Comparison of ENCODE assay signal across 22 cellular contexts in the genomic region with DNA sequence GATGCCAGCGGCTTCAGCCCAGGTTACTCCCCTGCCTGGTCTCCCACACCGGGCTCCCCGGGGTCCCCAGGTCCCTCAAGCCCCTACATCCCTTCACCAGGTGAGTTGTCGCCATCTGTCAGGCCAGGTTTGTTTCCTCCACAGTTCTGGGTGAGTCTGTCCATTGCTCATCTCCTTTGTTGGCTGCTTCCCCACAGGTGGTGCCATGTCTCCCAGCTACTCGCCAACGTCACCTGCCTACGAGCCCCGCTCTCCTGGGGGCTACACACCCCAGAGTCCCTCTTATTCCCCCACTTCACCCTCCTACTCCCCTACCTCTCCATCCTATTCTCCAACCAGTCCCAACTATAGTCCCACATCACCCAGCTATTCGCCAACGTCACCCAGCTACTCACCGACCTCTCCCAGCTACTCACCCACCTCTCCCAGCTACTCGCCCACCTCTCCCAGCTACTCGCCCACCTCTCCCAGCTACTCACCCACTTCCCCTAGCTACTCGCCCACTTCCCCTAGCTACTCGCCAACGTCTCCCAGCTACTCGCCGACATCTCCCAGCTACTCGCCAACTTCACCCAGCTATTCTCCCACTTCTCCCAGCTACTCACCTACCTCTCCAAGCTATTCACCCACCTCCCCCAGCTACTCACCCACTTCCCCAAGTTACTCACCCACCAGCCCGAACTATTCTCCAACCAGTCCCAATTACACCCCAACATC. TPM values are rescaled to one million over a fixed set of nuclear protein-coding genes. Genes with fewer than 3 reads are reported as not detected.
DNase-seq lines count a peak whose midpoint lies in the region; ATAC-seq and TF ChIP-seq lines count a peak whose summit lies in the region.
"Had no signal": no experiment of that assay in that cellular context is flagged by ENCODE, and none has a peak within 500 bp of the region (broad histone marks: within the 10 kb centered on the region; RNA-seq: fewer than 3 reads in every experiment).

No MANE protein-coding gene starts in this region.

- no peaks in the 10 kb centered on the region for H3K9me3 Mint-ChIP-seq in activated T-cell treated with anti-CD3 and anti-CD28 coated beads, Interleukin-2, amount 50 U/mL, for 24 hours
- no peaks in the 10 kb centered on the region for H3K9me3 Mint-ChIP-seq in stimulated activated naive CD8-positive, alpha-beta T cell treated with anti-CD3 and anti-CD28 coated beads, Interleukin-15, amount 100 ng/mL, for 72 hours
- H3K9me3 Mint-ChIP-seq: CD4-positive, alpha-beta memory T cell; HFFc6 had no signal

- H2BK120ac ChIP-seq in mesenchymal stem cell (ENCODE audit: low read depth, low read length), result no peak overlapping the region

- no peak overlapping the region for H3K14ac ChIP-seq in mesenchymal stem cell (ENCODE audit: low read length in 2 of 2)

- no peak overlapping the region for H2AK5ac ChIP-seq in mesenchymal stem cell (ENCODE audit: low read length, severe bottlenecking)

- no peaks in the 10 kb centered on the region for H3K27me3 ChIP-seq in fibroblast of lung (ENCODE audit: control insufficient read depth, insufficient read depth, low read length)
- H3K27me3 ChIP-seq in mesenchymal stem cell (ENCODE audit: control insufficient read depth in 1 of 2, insufficient read depth in 1 of 2, low read length in 2 of 2), result no peaks in the 10 kb centered on the region
- H3K27me3 ChIP-seq: BE2C had no signal

- no peaks in the 10 kb centered on the region for H3K9me3 ChIP-seq in T-helper 17 cell (ENCODE audit: control insufficient read depth, low read length, poor library complexity, severe bottlenecking)
- H3K9me3 ChIP-seq in fibroblast of lung (ENCODE audit: control insufficient read depth, insufficient read depth, low read depth, low read length), result no peaks in the 10 kb centered on the region
- no peaks in the 10 kb centered on the region for H3K9me3 ChIP-seq in mesenchymal stem cell (ENCODE audit: control insufficient read depth, low read length)
- H3K9me3 ChIP-seq: BE2C had no signal

- no peak overlapping the region for H3K23ac ChIP-seq in mesenchymal stem cell (ENCODE audit: low read length in 2 of 2)

- H3K79me1 ChIP-seq in mesenchymal stem cell (replicated peaks; ENCODE audit: low read length, poor library complexity, severe bottlenecking), result peaks cover 21% of the 10 kb centered on the region

- H3K27me3 Mint-ChIP-seq in activated T-cell treated with anti-CD3 and anti-CD28 coated beads, Interleukin-2, amount 50 U/mL, for 24 hours, result no peaks in the 10 kb centered on the region
- no peaks in the 10 kb centered on the region for H3K27me3 Mint-ChIP-seq in T-helper 17 cell
- H3K27me3 Mint-ChIP-seq in stimulated activated naive CD8-positive, alpha-beta T cell treated with anti-CD3 and anti-CD28 coated beads, Interleukin-15, amount 100 ng/mL, for 72 hours, result no peaks in the 10 kb centered on the region
- H3K27me3 Mint-ChIP-seq: CD4-positive, alpha-beta memory T cell had no signal

- no peak overlapping the region for H2BK15ac ChIP-seq in mesenchymal stem cell (ENCODE audit: low read depth, poor library complexity, severe bottlenecking)

- no peak overlapping the region for H3K4ac ChIP-seq in mesenchymal stem cell (ENCODE audit: low read depth in 1 of 2, low read length in 2 of 2)

- H2AFZ ChIP-seq in fibroblast of lung (ENCODE audit: low read length) (no peak overlapping the region), mesenchymal stem cell (ENCODE audit: low read depth, low read length) (no peak overlapping the region)

- H3K36me3 ChIP-seq in fibroblast of lung (ENCODE audit: control insufficient read depth, insufficient read depth, low read length), result peaks cover 40% of the 10 kb centered on the region
- H3K36me3 ChIP-seq in mesenchymal stem cell (ENCODE audit: control insufficient read depth in 1 of 2, insufficient read depth in 2 of 2, low read depth in 1 of 2, low read length in 2 of 2), result peaks cover 75 to 76% of the 10 kb centered on the region in 2 experiments

- ATAC-seq in T-helper 17 cell, result no peak
- ATAC-seq in stimulated activated naive CD8-positive, alpha-beta T cell treated with anti-CD3 and anti-CD28 coated beads, Interleukin-15, amount 100 ng/mL, for 72 hours, result peak; percentile 21
- ATAC-seq in GM21381 (IDR thresholded peaks at IDR 0.05; ENCODE audit: unreplicated experiment), result no peak
- ATAC-seq: HepG2 had no signal

- no peak overlapping the region for H2BK5ac ChIP-seq in mesenchymal stem cell (ENCODE audit: low read depth, low read length, poor library complexity, severe bottlenecking)

- DNase-seq in activated T-cell treated with anti-CD3 and anti-CD28 coated beads, Interleukin-2, amount 50 U/mL, for 24 hours, result no peak
- no peak for DNase-seq in activated T-cell treated with anti-CD3 and anti-CD28 coated beads, Interleukin-2, amount 50 U/mL, for 48 hours
- no peak for DNase-seq in T-helper 17 cell
- DNase-seq in fibroblast of lung (ENCODE audit: low read depth in 2 of 2), result no peak
- DNase-seq in stimulated activated naive CD8-positive, alpha-beta T cell treated with anti-CD3 and anti-CD28 coated beads, Interleukin-15, amount 100 ng/mL, for 72 hours, result no peak
- no peak for DNase-seq in mesenchymal stem cell
- DNase-seq in DMS114 treated with DMSO at 0.1 percent for 48 hours (lab: John Stamatoyannopoulos, UW; ENCODE audit: unreplicated experiment), result no peak
- DNase-seq: BE2C; Calu3; CD4-positive, alpha-beta memory T cell; DMS79; HFFc6; KBM-7; NCI-H1105 treated with DMSO at 0.1 percent for 48 hours; NCI-H1694; NK-92 treated with Interleukin-12 subunit alpha and Interleukin-12 subunit beta, amount 100 ng/mL, for 24 hours; SHP77 had no signal

- H3K4me1 Mint-ChIP-seq in activated T-cell treated with anti-CD3 and anti-CD28 coated beads, Interleukin-2, amount 50 U/mL, for 24 hours (ENCODE audit: low read depth), result no peaks in the 10 kb centered on the region
- peaks cover 10% of the 10 kb centered on the region for H3K4me1 Mint-ChIP-seq in T-helper 17 cell
- H3K4me1 Mint-ChIP-seq in stimulated activated naive CD8-positive, alpha-beta T cell treated with anti-CD3 and anti-CD28 coated beads, Interleukin-15, amount 100 ng/mL, for 72 hours, result peaks cover 22% of the 10 kb centered on the region

- peak overlapping the region; percentile 55 for H3K27ac Mint-ChIP-seq in activated T-cell treated with anti-CD3 and anti-CD28 coated beads, Interleukin-2, amount 50 U/mL, for 24 hours
- H3K27ac Mint-ChIP-seq in T-helper 17 cell, result peak overlapping the region; percentile 80
- H3K27ac Mint-ChIP-seq in stimulated activated naive CD8-positive, alpha-beta T cell treated with anti-CD3 and anti-CD28 coated beads, Interleukin-15, amount 100 ng/mL, for 72 hours, result no peak overlapping the region
- H3K27ac Mint-ChIP-seq: HFFc6 had no signal

- H4K8ac ChIP-seq in mesenchymal stem cell (ENCODE audit: low read length), result no peak overlapping the region

- no peak overlapping the region for H3K18ac ChIP-seq in mesenchymal stem cell (ENCODE audit: low read depth in 1 of 2, low read length in 2 of 2)

- H3K9ac ChIP-seq in fibroblast of lung (ENCODE audit: insufficient read depth, low read length), result peak overlapping the region; percentile 7
- no peak overlapping the region for H3K9ac ChIP-seq in mesenchymal stem cell (ENCODE audit: low read length)

- no peak overlapping the region for H4K91ac ChIP-seq in mesenchymal stem cell (ENCODE audit: low read length)

- 97% methylated on average over 20 of the region's 20 CpGs for WGBS in mesenchymal stem cell

- no peaks in the 10 kb centered on the region for H4K20me1 ChIP-seq in fibroblast of lung (ENCODE audit: control insufficient read depth, extremely low read depth, insufficient read depth, low read length)

- H3K4me1 ChIP-seq in fibroblast of lung (ENCODE audit: control insufficient read depth, extremely low read depth, insufficient read depth, low read length) (no peaks in the 10 kb centered on the region), mesenchymal stem cell (ENCODE audit: control insufficient read depth, insufficient read depth, low read depth, low read length) (no peaks in the 10 kb centered on the region)
- H3K4me1 ChIP-seq: BE2C had no signal

- H3K36me3 Mint-ChIP-seq in activated T-cell treated with anti-CD3 and anti-CD28 coated beads, Interleukin-2, amount 50 U/mL, for 24 hours (ENCODE audit: low read depth), result peaks cover 83% of the 10 kb centered on the region
- H3K36me3 Mint-ChIP-seq in T-helper 17 cell (ENCODE audit: low read depth), result peaks cover 16% of the 10 kb centered on the region

- no peak for TF ChIP-seq CTCF in fibroblast of lung (conservative IDR thresholded peaks at IDR 0.05 in 1 of 2, IDR thresholded peaks at IDR 0.05 in 1 of 2; ENCODE audit: low read depth in 1 of 2, low read length in 2 of 2)

- no peak overlapping the region for H2BK12ac ChIP-seq in mesenchymal stem cell (ENCODE audit: low read length in 2 of 2)

- H3K79me2 ChIP-seq in fibroblast of lung (ENCODE audit: control insufficient read depth, insufficient read depth, low read length), result no peaks in the 10 kb centered on the region

- H3K27ac ChIP-seq in fibroblast of lung (ENCODE audit: insufficient read depth, low read length) (no peak overlapping the region), mesenchymal stem cell (ENCODE audit: low read length, poor library complexity, severe bottlenecking) (no peak overlapping the region)

- no peak overlapping the region for H3K4me3 ChIP-seq in fibroblast of lung (replicated peaks in 1 of 4; ENCODE audit: control extremely low read depth in 1 of 4, insufficient read depth in 1 of 4, low read depth in 3 of 4, low read length in 4 of 4)
- no peak overlapping the region for H3K4me3 ChIP-seq in mesenchymal stem cell (ENCODE audit: insufficient read depth in 1 of 2, low read depth in 1 of 2, low read length in 2 of 2)

- H3K4me3 Mint-ChIP-seq in activated T-cell treated with anti-CD3 and anti-CD28 coated beads, Interleukin-2, amount 50 U/mL, for 24 hours, result no peak overlapping the region
- H3K4me3 Mint-ChIP-seq in T-helper 17 cell, result peak overlapping the region; percentile 78
- no peak overlapping the region for H3K4me3 Mint-ChIP-seq in stimulated activated naive CD8-positive, alpha-beta T cell treated with anti-CD3 and anti-CD28 coated beads, Interleukin-15, amount 100 ng/mL, for 72 hours
- H3K4me3 Mint-ChIP-seq: HFFc6 had no signal

- H3K4me2 ChIP-seq in fibroblast of lung (ENCODE audit: extremely low read depth, insufficient read depth, low read length) (no peak overlapping the region), mesenchymal stem cell (ENCODE audit: low read length, poor library complexity, severe bottlenecking) (no peak overlapping the region)

RNA-seq across cellular contexts. Expression of gene POLR2A, which starts 28.8 kb away (rescaled TPM):
- total RNA-seq in T-helper 17 cell (100 to 1,000 TPM; 553 to 572 TPM), fibroblast of lung (60.1 and 75.8 TPM in 2 replicates)
- polyA plus RNA-seq in fibroblast of lung, result 6.8 and 7.1 TPM in 2 replicates
- 56.0 and 62.6 TPM in 2 replicates for polyA plus RNA-seq in fibroblast of lung (2012)
- 232 and 413 TPM in 2 replicates for polyA minus RNA-seq in fibroblast of lung (ENCODE audit: low replicate concordance)
- 41.8 TPM for polyA plus RNA-seq in mesenchymal stem cell (2013, experiment 1 of 2)
- 35.6 TPM for polyA plus RNA-seq in mesenchymal stem cell (2013, experiment 2 of 2)

RNA-seq across cellular contexts. Expression of gene SLC35G6, which starts 31.7 kb away (rescaled TPM):
- total RNA-seq in T-helper 17 cell, result not detected
- not detected in 2 replicates for total RNA-seq in fibroblast of lung
- polyA plus RNA-seq in fibroblast of lung, result not detected in 2 replicates
- not detected in 2 replicates for polyA plus RNA-seq in fibroblast of lung (2012)
- not detected in 2 replicates for polyA minus RNA-seq in fibroblast of lung (ENCODE audit: low replicate concordance)
- polyA plus RNA-seq in mesenchymal stem cell (2013, experiment 1 of 2), result not detected
- polyA plus RNA-seq in mesenchymal stem cell (2013, experiment 2 of 2), result not detected
- total RNA-seq: A172; Calu3; CD4-positive, alpha-beta memory T cell; H4; HFFc6; NCI-H460 had no signal
- polyA plus RNA-seq: CD4-positive, alpha-beta memory T cell; HepG2 had no signal

RNA-seq across cellular contexts. Expression of gene ZBTB4, which starts 33.6 kb away (rescaled TPM):
- total RNA-seq in T-helper 17 cell, result 10 to 100 TPM; 44.9 to 49.5 TPM
- total RNA-seq in fibroblast of lung, result 16.4 and 29.9 TPM in 2 replicates
- polyA plus RNA-seq in fibroblast of lung, result 21.3 and 22.3 TPM in 2 replicates
- 37.4 and 43.3 TPM in 2 replicates for polyA plus RNA-seq in fibroblast of lung (2012)
- 74.3 and 81.7 TPM in 2 replicates for polyA minus RNA-seq in fibroblast of lung (ENCODE audit: low replicate concordance)
- 38.6 TPM for polyA plus RNA-seq in mesenchymal stem cell (2013, experiment 1 of 2)
- 37.3 TPM for polyA plus RNA-seq in mesenchymal stem cell (2013, experiment 2 of 2)

RNA-seq across cellular contexts. Expression of gene TNFSF12, which starts 35.9 kb away (rescaled TPM):
- total RNA-seq in T-helper 17 cell, result 10 to 100 TPM; 41.7 to 49.2 TPM
- 5.1 and 9.6 TPM in 2 replicates for total RNA-seq in fibroblast of lung
- polyA plus RNA-seq in fibroblast of lung, result 34.4 and 35.9 TPM in 2 replicates
- polyA plus RNA-seq in fibroblast of lung (2012), result 33.5 and 34.1 TPM in 2 replicates
- 11.9 and 17.6 TPM in 2 replicates for polyA minus RNA-seq in fibroblast of lung (ENCODE audit: low replicate concordance)
- 24.0 TPM for polyA plus RNA-seq in mesenchymal stem cell (2013, experiment 1 of 2)
- 23.6 TPM for polyA plus RNA-seq in mesenchymal stem cell (2013, experiment 2 of 2)

RNA-seq across cellular contexts. Expression of gene TNFSF13, which starts 45.6 kb away (rescaled TPM):
- total RNA-seq in T-helper 17 cell (1 to 10 TPM; 2.9 to 3.1 TPM), fibroblast of lung (1.5 and 2.0 TPM in 2 replicates)
- polyA plus RNA-seq in fibroblast of lung, result 2.5 and 2.8 TPM in 2 replicates
- polyA plus RNA-seq in fibroblast of lung (2012), result 2.7 and 3.6 TPM in 2 replicates
- polyA minus RNA-seq in fibroblast of lung (ENCODE audit: low replicate concordance), result 1.3 and 7.3 TPM in 2 replicates
- 0.61 TPM for polyA plus RNA-seq in mesenchymal stem cell (2013, experiment 1 of 2)
- polyA plus RNA-seq in mesenchymal stem cell (2013, experiment 2 of 2), result 0.23 TPM
- total RNA-seq: H4 had no signal

Comparison
In these comparisons a context has a peak if more than half of its experiments do, and no peak if none do; other contexts are left out.
1. H3K27ac Mint-ChIP-seq: peak in activated T-cell treated with anti-CD3 and anti-CD28 coated beads, Interleukin-2, amount 50 U/mL, for 24 hours (single experiment) and T-helper 17 cell (single experiment); none in stimulated activated naive CD8-positive, alpha-beta T cell treated with anti-CD3 and anti-CD28 coated beads, Interleukin-15, amount 100 ng/mL, for 72 hours (0 of 2).